1 cellular context compared by ENCODE assay signal in genomic region chr16:11207646-11208045, GRCh38.
TF ChIP-seq lines count a peak whose summit lies in the region.

No MANE protein-coding gene starts in this region.

TF ChIP-seq in HepG2, 621 proteins besides CTCF, POLR2A, EP300 and RAD21:
- TF ChIP-seq HOXD1 (CRISPR knock-in tag; IDR thresholded peaks at IDR 0.05) (no peak), SP1 (IDR thresholded peaks at IDR 0.05) (no peak), SP1 (CRISPR knock-in tag; IDR thresholded peaks at IDR 0.05) (peak; percentile 54; the same call in 1 of the 2 replicates), SCMH1 (CRISPR knock-in tag; IDR thresholded peaks at IDR 0.05; ENCODE audit: borderline replicate concordance) (no peak), CBX5 (CRISPR knock-in tag; IDR thresholded peaks at IDR 0.05; ENCODE audit: borderline replicate concordance) (peak; percentile 19; the same call in 1 of the 2 replicates), NFYB (CRISPR knock-in tag; IDR thresholded peaks at IDR 0.05) (peak; percentile 47; the same call in 1 of the 2 replicates), ZMYM2 (CRISPR knock-in tag; IDR thresholded peaks at IDR 0.05) (0 out of 2 replicates have a peak, but pooled peaks have one; percentile 49), USF2 (IDR thresholded peaks at IDR 0.05; ENCODE audit: low read depth, low read length) (peak; percentile 51), USF2 (CRISPR knock-in tag; IDR thresholded peaks at IDR 0.05; ENCODE audit: borderline replicate concordance) (no peak)
